9 cellular contexts compared by ENCODE assay signal in the genomic region with DNA sequence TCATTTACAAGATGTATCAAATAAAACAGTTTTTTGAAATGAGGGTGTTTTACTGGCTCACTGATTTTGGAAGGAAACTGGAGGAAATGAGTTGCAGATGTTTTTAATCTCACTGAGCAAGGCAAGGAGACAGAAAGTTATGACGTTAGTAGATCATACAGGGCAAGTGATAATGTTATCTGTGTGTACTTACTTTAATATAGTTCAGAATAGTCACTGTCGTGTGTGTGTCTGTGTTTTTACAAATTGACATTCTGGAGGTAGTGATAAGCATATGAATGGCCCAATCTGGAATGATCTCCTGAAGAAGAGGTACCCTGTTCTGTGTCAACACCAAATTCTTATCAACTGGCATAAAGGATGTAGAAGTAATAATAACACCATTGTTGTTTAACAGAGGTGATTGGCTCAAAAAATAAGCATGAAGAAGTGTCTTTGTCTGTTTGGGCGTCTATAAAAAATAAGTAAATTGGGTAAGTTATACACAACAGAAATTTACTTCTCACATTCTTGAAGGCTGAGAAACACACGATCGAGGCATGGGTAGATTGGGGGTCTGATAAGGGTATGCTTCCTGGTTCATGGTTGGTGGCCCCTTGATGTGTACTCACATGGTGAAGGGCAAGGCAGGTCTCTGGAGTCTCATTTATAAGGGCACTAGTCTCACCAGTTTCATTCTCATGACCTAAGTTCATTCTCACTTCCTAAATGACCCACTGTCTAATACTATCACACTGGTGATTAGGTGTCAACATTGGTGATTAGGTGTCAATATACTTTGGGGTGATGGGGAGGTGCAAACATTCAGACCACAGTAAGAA. TPM values are rescaled to one million over a fixed set of nuclear protein-coding genes. Genes with fewer than 3 reads are reported as not detected.
DNase-seq lines count a peak whose midpoint lies in the region; ATAC-seq and TF ChIP-seq lines count a peak whose summit lies in the region.
"Had no signal": no experiment of that assay in that cellular context is flagged by ENCODE, and none has a peak within 500 bp of the region (broad histone marks: within the 10 kb centered on the region; RNA-seq: fewer than 3 reads in every experiment).

No MANE protein-coding gene starts in this region.

- no peak overlapping the region for H2BK5ac ChIP-seq in neuronal stem cell (ENCODE audit: low read length)

- no peaks in the 10 kb centered on the region for H3K79me2 ChIP-seq in GM23338 (replicated peaks; ENCODE audit: insufficient read depth)

- no peaks in the 10 kb centered on the region for H3K9me2 ChIP-seq in GM23338 (ENCODE audit: insufficient read depth)

- peaks cover 4% of the 10 kb centered on the region for H3K27me3 Mint-ChIP-seq in GM23338 (ENCODE audit: insufficient read depth, low read depth, poor library complexity)

- no peak overlapping the region for H3K4me3 Mint-ChIP-seq in GM23338

- no peak overlapping the region for H3K9ac ChIP-seq in neuronal stem cell (ENCODE audit: low read depth, low read length, poor library complexity)

- intact Hi-C loops in heart left ventricle (cut with DNase I) (loop anchor here in 4 of 10 donors (5.0 to 10.0 kb wide), 3 partner anchors 54 to 154 kb away; no protein-coding TSS in a partner anchor), sigmoid colon (cut with DNase I) (no loop called here)

- peaks cover 0 to 19% (median 1%) of the 10 kb centered on the region in 12 donors for H3K9me3 ChIP-seq in heart left ventricle
- peaks cover 0 to 10% (median 0%) of the 10 kb centered on the region in 4 donors for H3K9me3 ChIP-seq in sigmoid colon
- H3K9me3 ChIP-seq in neuronal stem cell (replicated peaks in 1 of 2; ENCODE audit: control insufficient read depth in 2 of 2, insufficient read depth in 1 of 2, low read depth in 1 of 2, low read length in 2 of 2) = peaks cover 0 to 5% of the 10 kb centered on the region in 2 donors

- H2AFZ ChIP-seq in GM23338 (no peak overlapping the region), neuronal stem cell (ENCODE audit: low read length) (no peak overlapping the region)

- no peak overlapping the region for H3K23ac ChIP-seq in neuronal stem cell (ENCODE audit: low read depth, low read length, poor library complexity)

- no peak overlapping the region for H2BK15ac ChIP-seq in neuronal stem cell (ENCODE audit: low read length)

- H3K36me3 ChIP-seq in heart left ventricle (peaks cover 0 to 16% (median 0%) of the 10 kb centered on the region in 9 donors), GM23338 (ENCODE audit: insufficient read depth) (no peaks in the 10 kb centered on the region), sigmoid colon (no peaks in the 10 kb centered on the region), neuronal stem cell (replicated peaks in 1 of 2; ENCODE audit: control insufficient read depth in 2 of 2, insufficient read depth in 2 of 2, low read length in 2 of 2) (no peaks in the 10 kb centered on the region)

- H4K91ac ChIP-seq in neuronal stem cell (ENCODE audit: low read depth, low read length, poor library complexity) = no peak overlapping the region

- TF ChIP-seq POLR2A in heart left ventricle (IDR thresholded peaks at IDR 0.05) (no peak), sigmoid colon (IDR thresholded peaks at IDR 0.05) (no peak)

- H3F3A ChIP-seq in GM23338 (replicated peaks; ENCODE audit: low read depth) = no peaks in the 10 kb centered on the region

- H3K4me3 ChIP-seq in heart left ventricle = no peak overlapping the region
- no peak overlapping the region for H3K4me3 ChIP-seq in GM23338
- no peak overlapping the region for H3K4me3 ChIP-seq in sigmoid colon
- no peak overlapping the region for H3K4me3 ChIP-seq in neuronal stem cell (ENCODE audit: low read length in 2 of 2)

- TF ChIP-seq CTCF in heart left ventricle (IDR thresholded peaks at IDR 0.05) (no peak), GM23338 (conservative IDR thresholded peaks at IDR 0.05; ENCODE audit: low read depth in 2 of 2) (no peak), sigmoid colon (IDR thresholded peaks at IDR 0.05) (no peak)

- H3K4me1 ChIP-seq in heart left ventricle = peaks cover 0 to 40% (median 25%) of the 10 kb centered on the region in 12 donors
- no peaks in the 10 kb centered on the region for H3K4me1 ChIP-seq in GM23338 (ENCODE audit: insufficient read depth)
- H3K4me1 ChIP-seq in sigmoid colon = peaks cover 0 to 14% (median 3%) of the 10 kb centered on the region in 4 donors
- H3K4me1 ChIP-seq in neuronal stem cell (ENCODE audit: control insufficient read depth in 2 of 2, insufficient read depth in 1 of 2, low read depth in 1 of 2, low read length in 2 of 2) = no peaks in the 10 kb centered on the region

- no peak overlapping the region for H3K4me2 ChIP-seq in GM23338
- no peak overlapping the region for H3K4me2 ChIP-seq in neuronal stem cell (ENCODE audit: insufficient read depth, low read length, poor library complexity, severe bottlenecking)

- H3K27ac Mint-ChIP-seq in GM23338 = no peak overlapping the region

- no peak overlapping the region for H2BK12ac ChIP-seq in neuronal stem cell (ENCODE audit: low read length)

- H3K9me3 Mint-ChIP-seq in GM23338 = peaks cover 22% of the 10 kb centered on the region

- no peak overlapping the region for H4K8ac ChIP-seq in neuronal stem cell (ENCODE audit: low read depth, low read length)

- H2AK5ac ChIP-seq in neuronal stem cell (ENCODE audit: low read depth, low read length) = no peak overlapping the region

- DNase-seq in GDM1 (lab: John Stamatoyannopoulos, UW) = peak; percentile 6
- DNase-seq in heart left ventricle = no peak
- no peak for DNase-seq in GM23338 (ENCODE audit: low spot score)
- no peak for DNase-seq in stimulated activated CD4-positive, alpha-beta T cell treated with anti-CD3 and anti-CD28 coated beads, Interleukin-2, amount 100 ng/mL, for 48 hours
- DNase-seq in sigmoid colon = no peak
- no peak for DNase-seq in neuronal stem cell (ENCODE audit: low spot score)

- no peak for TF ChIP-seq EP300 in sigmoid colon (IDR thresholded peaks at IDR 0.05)

- peaks cover 6% of the 10 kb centered on the region; the same call in 2 of the 3 replicates for H3K4me1 Mint-ChIP-seq in GM23338

- no peaks in the 10 kb centered on the region for H3K79me1 ChIP-seq in neuronal stem cell (ENCODE audit: low read depth, low read length)

- H3K18ac ChIP-seq in neuronal stem cell (ENCODE audit: low read length) = no peak overlapping the region

- no peak overlapping the region for H3K4ac ChIP-seq in neuronal stem cell (ENCODE audit: low read length)

- peaks cover 6% of the 10 kb centered on the region; the same call in 2 of the 3 replicates for H3K36me3 Mint-ChIP-seq in GM23338 (ENCODE audit: low read depth)

- WGBS in heart left ventricle, 4 donors = 36 to 39% (median 38%) methylated on average over 5 of the region's 5 CpGs
- 40 to 59% methylated on average over 5 of the region's 5 CpGs for WGBS in sigmoid colon, 2 donors
- no CpG with 5 or more reads among the region's 5 CpGs for WGBS in neuronal stem cell (ENCODE audit: extremely low coverage in 2 of 2, insufficient read length in 2 of 2, insufficient replicate concordance in 1 of 2), 2 donors

- H4K20me1 ChIP-seq in GM23338 (replicated peaks; ENCODE audit: insufficient read depth) = no peaks in the 10 kb centered on the region

- no peak overlapping the region for H2BK120ac ChIP-seq in neuronal stem cell (ENCODE audit: low read depth, low read length)

- H3K27ac ChIP-seq in heart left ventricle (peak overlapping the region in 7 of 12 donors; percentile 15 to 94 (median 50)), GM23338 (ENCODE audit: low read depth) (no peak overlapping the region), sigmoid colon (no peak overlapping the region), neuronal stem cell (replicated peaks; ENCODE audit: low read length) (no peak overlapping the region)

- no peaks in the 10 kb centered on the region for H3K27me3 ChIP-seq in heart left ventricle
- H3K27me3 ChIP-seq in GM23338 (ENCODE audit: insufficient read depth) = no peaks in the 10 kb centered on the region
- H3K27me3 ChIP-seq in sigmoid colon = peaks cover 0 to 13% (median 0%) of the 10 kb centered on the region in 3 donors
- no peaks in the 10 kb centered on the region for H3K27me3 ChIP-seq in neuronal stem cell (ENCODE audit: control insufficient read depth in 3 of 3, insufficient read depth in 3 of 3, low read depth in 1 of 3, low read length in 3 of 3)

- ATAC-seq in GM21360 (IDR thresholded peaks at IDR 0.05; ENCODE audit: unreplicated experiment) (peak; percentile 68), HG03460 (IDR thresholded peaks at IDR 0.05; ENCODE audit: unreplicated experiment) (peak; percentile 79), heart left ventricle (peak in 3 of 4 donors; percentile 38 to 59 (median 52)), GM23338 (no peak)

- no peak overlapping the region for H3K14ac ChIP-seq in neuronal stem cell (ENCODE audit: low read length)

TF ChIP-seq in GM23338, 12 proteins besides CTCF, POLR2A, EP300 and RAD21 (continues in another document):
- TF ChIP-seq STAT1 (IDR thresholded peaks at IDR 0.05; ENCODE audit: unreplicated experiment) (no peak), NANOG (IDR thresholded peaks at IDR 0.05; ENCODE audit: borderline replicate concordance) (no peak), CREB1 (CRISPR knock-in tag; IDR thresholded peaks at IDR 0.05; ENCODE audit: low read depth) (no peak)

RNA-seq across cellular contexts. Expression of gene GBP4, which starts 2.1 kb away (rescaled TPM):
- total RNA-seq in heart left ventricle (10 to 100 TPM in 4 of 9 donors, 1 to 10 TPM in 5; 4.3 to 46.4 (median 6.4) TPM), sigmoid colon (1 to 10 TPM; 3.0 to 10.0 (median 3.8) TPM)
- polyA plus RNA-seq in heart left ventricle (10 to 100 TPM; 10.4 to 10.6 TPM), GM23338 (2016; fragmentation: Nextera tagmentation; extraction: Ambion mirVana) (0.05 TPM in 1 of 2 replicates, not detected in the other), sigmoid colon (10 to 100 TPM in 1 of 3 donors, 1 to 10 TPM in 2; 1.8 to 26.1 (median 3.0) TPM)
- total RNA-seq in GM23338 (2014; rRNA removed; shearing (Covaris generic)) = 0.03 TPM in 1 of 2 replicates, not detected in the other
- polyA plus RNA-seq in neuronal stem cell (2013, experiment 1 of 2) = not detected
- polyA plus RNA-seq in neuronal stem cell (2013, experiment 2 of 2) = not detected

RNA-seq across cellular contexts. Expression of gene GBP7, which starts 25.1 kb away (rescaled TPM):
- under 1 TPM in 2 of 9 donors, not detected in 7; 0.16 to 0.17 TPM for total RNA-seq in heart left ventricle
- not detected for polyA plus RNA-seq in heart left ventricle
- not detected in 2 replicates for total RNA-seq in GM23338 (2014; rRNA removed; shearing (Covaris generic))
- polyA plus RNA-seq in GM23338 (2016; fragmentation: Nextera tagmentation; extraction: Ambion mirVana) = not detected in 2 replicates
- total RNA-seq in sigmoid colon = not detected
- polyA plus RNA-seq in sigmoid colon = under 1 TPM in 1 of 3 donors, not detected in 2; 0.03 TPM
- polyA plus RNA-seq in neuronal stem cell (2013, experiment 1 of 2) = not detected
- not detected for polyA plus RNA-seq in neuronal stem cell (2013, experiment 2 of 2)
- total RNA-seq: epithelial cell of proximal tubule had no signal

Comparison
In these comparisons a context has a peak if more than half of its experiments do, and no peak if none do; other contexts are left out.
1. H3K27ac ChIP-seq: peak in heart left ventricle (7 of 12); none in GM23338 (single experiment), sigmoid colon (0 of 4) and neuronal stem cell (single experiment).